ENCODE assay signal across 8 cellular contexts in genomic region chr2:200765139-200765951, GRCh38. TPM values are rescaled to one million over a fixed set of nuclear protein-coding genes. Genes with fewer than 3 reads are reported as not detected.
A peak's percentile ranks its signal among the peaks of the same experiment; 100 is the strongest.
DNase-seq lines count a peak whose midpoint lies in the region; ATAC-seq and TF ChIP-seq lines count a peak whose summit lies in the region.

No MANE protein-coding gene starts in this region.

- TF ChIP-seq CTCF in Calu3 (IDR thresholded peaks at IDR 0.05; ENCODE audit: unreplicated experiment) (no peak), lung (IDR thresholded peaks at IDR 0.05; ENCODE audit: control extremely low read depth, extremely low read depth) (no peak)

- no peak overlapping the region for H3K4me3 ChIP-seq in lung

- H3K9me3 ChIP-seq in lung (ENCODE audit: control insufficient read depth in 2 of 2, insufficient read depth in 1 of 2, low read length in 1 of 2): no peaks in the 10 kb centered on the region

- H3K27me3 Mint-ChIP-seq in Calu3 (ENCODE audit: unreplicated experiment): no peaks in the 10 kb centered on the region
- H3K27me3 Mint-ChIP-seq in activated naive CD8-positive, alpha-beta T cell: no peaks in the 10 kb centered on the region

- WGBS in lung, 2 donors: 78 to 90% methylated on average over 2 of the region's 2 CpGs

- ATAC-seq in lung (ENCODE audit: insufficient read depth, low FRiP score) (peak; percentile 55), HG02571 (IDR thresholded peaks at IDR 0.05; ENCODE audit: unreplicated experiment) (no peak), HG02763 (IDR thresholded peaks at IDR 0.05; ENCODE audit: unreplicated experiment) (no peak)

- H3K36me3 ChIP-seq in lung (ENCODE audit: control insufficient read depth in 2 of 2, insufficient read depth in 2 of 2, low read length in 2 of 2): no peaks in the 10 kb centered on the region

- H3K4me3 Mint-ChIP-seq in Calu3 (ENCODE audit: low read depth, unreplicated experiment): peak overlapping the region; percentile 9
- peak overlapping the region; percentile 42 for H3K4me3 Mint-ChIP-seq in activated naive CD8-positive, alpha-beta T cell

- peaks cover 0 to 2% of the 10 kb centered on the region in 2 donors for H3K4me1 ChIP-seq in lung (ENCODE audit: control insufficient read depth in 2 of 2, insufficient read depth in 2 of 2, low read length in 2 of 2)

- intact Hi-C loops in Calu3 (cut with micrococcal nuclease; ENCODE audit: unreplicated experiment): no loop called here

- DNase-seq in Calu3 (peak; percentile 41), HPDE6-E6E7 (ENCODE audit: extremely low spot score) (peak; percentile 60), lung (ENCODE audit: low spot score) (no peak), HuH-7.5 (ENCODE audit: low spot score) (no peak), NCI-H2171 (lab: John Stamatoyannopoulos, UW) (no peak)

- H3K27ac Mint-ChIP-seq in Calu3 (ENCODE audit: unreplicated experiment): peak overlapping the region; percentile 54
- H3K27ac Mint-ChIP-seq in activated naive CD8-positive, alpha-beta T cell: peak overlapping the region; percentile 86

- peaks cover 65% of the 10 kb centered on the region for H3K4me1 Mint-ChIP-seq in Calu3 (ENCODE audit: low read depth, unreplicated experiment)
- H3K4me1 Mint-ChIP-seq in activated naive CD8-positive, alpha-beta T cell (ENCODE audit: low read depth): peaks cover 20% of the 10 kb centered on the region

- BruUV-seq in Calu3 (replicated peaks; lab: Mats Ljungman, UMichigan): no TSS peak

- H3K27me3 ChIP-seq in lung (ENCODE audit: control insufficient read depth, insufficient read depth): no peaks in the 10 kb centered on the region

- no peaks in the 10 kb centered on the region for H3K36me3 Mint-ChIP-seq in Calu3 (ENCODE audit: insufficient read depth, unreplicated experiment)
- no peaks in the 10 kb centered on the region for H3K36me3 Mint-ChIP-seq in activated naive CD8-positive, alpha-beta T cell

- peak overlapping the region in 1 of 2 donors; percentile 68 for H3K27ac ChIP-seq in lung (ENCODE audit: low read depth in 1 of 2, low read length in 1 of 2)

- CTCF ChIA-PET in Calu3 (lab: Charles Lee): interaction anchor here (0.6 to 2.6 kb wide), 10 partner anchors 8 to 122 kb away, joined by 3 to 7 read pairs (median 6); no protein-coding TSS in a partner anchor

- H3K9me3 Mint-ChIP-seq in Calu3 (ENCODE audit: low read depth, unreplicated experiment): no peaks in the 10 kb centered on the region
- H3K9me3 Mint-ChIP-seq in activated naive CD8-positive, alpha-beta T cell (ENCODE audit: low read depth): no peaks in the 10 kb centered on the region

RNA-seq across cellular contexts. Expression of gene BZW1, which starts 46.4 kb away (rescaled TPM):
- total RNA-seq in Calu3 (2022): 240 and 254 TPM in 2 replicates
- total RNA-seq in lung: 100 to 1,000 TPM; 215 to 226 TPM
- 100 to 1,000 TPM in 1 of 2 donors, 10 to 100 TPM in 1; 37.4 to 126 TPM for polyA plus RNA-seq in lung

Comparison
In these comparisons a context has a peak if more than half of its experiments do, and no peak if none do; other contexts are left out.
1. DNase-seq: peak in Calu3 (single experiment) and HPDE6-E6E7 (single experiment); none in lung (single experiment), HuH-7.5 (single experiment) and NCI-H2171 (single experiment).